33 cellular contexts compared by ENCODE assay signal in the genomic region with DNA sequence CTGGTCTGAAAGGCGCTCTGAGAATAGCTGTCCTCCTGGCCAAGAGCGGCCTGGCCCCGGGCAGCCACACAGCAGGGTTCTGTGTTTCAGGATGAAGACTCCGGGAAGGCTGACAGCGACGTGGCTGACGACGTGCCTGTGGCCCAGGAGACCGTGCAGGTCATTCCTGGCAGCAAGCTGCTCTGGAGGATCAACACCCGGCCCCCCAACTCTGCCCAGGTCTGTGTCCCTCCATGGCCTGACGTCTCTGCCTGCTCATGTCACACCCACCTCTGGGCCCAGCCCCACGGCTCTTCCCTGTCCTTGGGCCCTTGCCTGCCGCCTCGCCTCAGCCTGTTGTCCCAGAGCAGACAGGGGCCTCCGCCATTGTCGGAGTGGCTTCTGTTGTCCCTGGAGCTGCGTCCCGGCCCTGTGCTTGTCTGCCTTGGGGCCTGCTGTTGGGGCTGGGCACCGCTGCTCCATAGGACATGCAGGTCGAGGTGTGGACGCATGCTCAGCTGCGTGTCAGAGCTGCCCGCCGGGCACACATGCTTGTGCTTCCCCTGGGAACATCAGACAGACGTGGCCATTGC. TPM values are rescaled to one million over a fixed set of nuclear protein-coding genes. Genes with fewer than 3 reads are reported as not detected.
A peak's percentile ranks its signal among the peaks of the same experiment; 100 is the strongest.
DNase-seq lines count a peak whose midpoint lies in the region; ATAC-seq, FAIRE-seq and TF ChIP-seq lines count a peak whose summit lies in the region.
"Had no signal": no experiment of that assay in that cellular context is flagged by ENCODE, and none has a peak within 500 bp of the region (broad histone marks: within the 10 kb centered on the region; RNA-seq: fewer than 3 reads in every experiment).

No MANE protein-coding gene starts in this region.

- no peak overlapping the region for H2AFZ ChIP-seq in H1 (ENCODE audit: low read length)

- H3K79me2 ChIP-seq in H1 (ENCODE audit: control insufficient read depth in 1 of 2, insufficient read depth in 2 of 2, low read length in 2 of 2), result no peaks in the 10 kb centered on the region

- peaks cover 25 to 96% (median 48%) of the 10 kb centered on the region in 11 experiments for H3K36me3 ChIP-seq in BLaER1 treated with 17β-estradiol and CSF1 and Interleukin-3, amounts not matched to agents 10 nM and 100 nM
- H3K36me3 ChIP-seq in H1 (ENCODE audit: control insufficient read depth in 2 of 4, insufficient read depth in 4 of 4, low read length in 3 of 4), result peaks cover 5 to 26% (median 14%) of the 10 kb centered on the region in 4 experiments
- H3K36me3 ChIP-seq: ovary had no signal

- TF ChIP-seq CTCF in H1 (IDR thresholded peaks at IDR 0.05; ENCODE audit: control extremely low read depth in 1 of 3, insufficient read depth in 1 of 3, low read depth in 1 of 3, low read length in 3 of 3), result no peak
- no peak for TF ChIP-seq CTCF in D721Med (IDR thresholded peaks at IDR 0.05; ENCODE audit: insufficient read depth, missing control alignments)

- H3K4me2 ChIP-seq in BLaER1 treated with 17β-estradiol and CSF1 and Interleukin-3, amounts not matched to agents 10 nM and 100 nM, result peak overlapping the region in 8 of 11 experiments; percentile 60 to 86 (median 73); a peak in 10 of 22 replicates
- H3K4me2 ChIP-seq in H1 (ENCODE audit: insufficient read depth in 1 of 2, low read depth in 2 of 2, low read length in 2 of 2), result no peak overlapping the region

- POLR2A ChIA-PET in H1 (lab: Charles Lee; ENCODE audit: partially characterized antibody), result no interaction called here

- peaks cover 14 to 35% (median 24%) of the 10 kb centered on the region in 10 experiments for H3K4me1 ChIP-seq in BLaER1 treated with 17β-estradiol and CSF1 and Interleukin-3, amounts not matched to agents 10 nM and 100 nM
- H3K4me1 ChIP-seq in H1 (replicated peaks in 1 of 4; ENCODE audit: control insufficient read depth in 3 of 4, insufficient read depth in 4 of 4, low read length in 3 of 4), result no peaks in the 10 kb centered on the region
- peaks cover 7% of the 10 kb centered on the region for H3K4me1 ChIP-seq in right cardiac atrium (ENCODE audit: control insufficient read depth, insufficient read depth, low read length)
- H3K4me1 ChIP-seq: ascending aorta, vagina had no signal

- H4K91ac ChIP-seq in H1 (replicated peaks; ENCODE audit: insufficient read length, low read length), result no peak overlapping the region

- no peak overlapping the region for H2BK20ac ChIP-seq in H1 (ENCODE audit: low read length)

- H3K27ac ChIP-seq in BLaER1 treated with 17β-estradiol and CSF1 and Interleukin-3, amounts not matched to agents 10 nM and 100 nM, result no peak overlapping the region
- H3K27ac ChIP-seq in H1 (ENCODE audit: low read depth, low read length) (no peak overlapping the region), right cardiac atrium (ENCODE audit: low read length) (peak overlapping the region; percentile 88)
- H3K27ac ChIP-seq: ascending aorta, cardiac muscle cell, ovary, thoracic aorta, vagina had no signal

- no peak overlapping the region for H3K4ac ChIP-seq in H1 (replicated peaks; ENCODE audit: insufficient read length, low read depth, low read length)

- H4K5ac ChIP-seq in H1 (ENCODE audit: insufficient read length, low read depth, low read length), result no peak overlapping the region

- H4K20me1 ChIP-seq in BLaER1 treated with 17β-estradiol and CSF1 and Interleukin-3, amounts not matched to agents 10 nM and 100 nM, result peaks cover 0 to 31% (median 6%) of the 10 kb centered on the region in 11 experiments; a peak in 8 of 22 replicates
- H4K20me1 ChIP-seq in H1 (replicated peaks in 1 of 2; ENCODE audit: control insufficient read depth in 1 of 2, insufficient read depth in 2 of 2, low read length in 2 of 2), result peaks cover 0 to 7% of the 10 kb centered on the region in 2 experiments

- no peak overlapping the region for H3K18ac ChIP-seq in H1 (ENCODE audit: extremely low read depth, low read length)

- intact Hi-C loops in right cardiac atrium (cut with DNase I), result loop anchor here in 1 of 4 donors (10.0 kb wide), 1 partner anchor 102 kb away; a partner anchor contains a TSS

- 95% methylated on average over 25 of the region's 25 CpGs; no CpG with 5 or more reads in 1 of the 2 experiments for WGBS in H1 (ENCODE audit: extremely low coverage in 1 of 2, insufficient coverage in 1 of 2, insufficient read length in 1 of 2, insufficient replicate concordance in 2 of 2, low coverage in 1 of 2, low lambda C conversion rate in 2 of 2, missing lambda C conversion rate in 1 of 2), 2 experiments
- 59% methylated on average over 25 of the region's 25 CpGs for WGBS in right cardiac atrium

- no peak overlapping the region for H2BK12ac ChIP-seq in H1 (ENCODE audit: low read depth, low read length)

- no peak for TF ChIP-seq POLR2A in H1 (IDR thresholded peaks at IDR 0.05; ENCODE audit: control extremely low read depth in 1 of 2, low read depth in 2 of 2, low read length in 2 of 2)

- H3K79me1 ChIP-seq in H1 (ENCODE audit: low read depth, low read length), result no peaks in the 10 kb centered on the region

- H2AK5ac ChIP-seq in H1 (ENCODE audit: low read depth, low read length), result no peak overlapping the region

- no peak overlapping the region for H3K14ac ChIP-seq in H1 (ENCODE audit: insufficient read length)

- CTCF ChIA-PET in H1 (lab: Charles Lee; ENCODE audit: partially characterized antibody), result interaction anchor here (1.2 to 1.3 kb wide), 2 partner anchors 9 to 27 kb away, joined by 3 to 4 read pairs; no protein-coding TSS in a partner anchor

- ATAC-seq in right cardiac atrium, result peak; percentile 53 to 79
- no peak for ATAC-seq in HG03175 (IDR thresholded peaks at IDR 0.05; ENCODE audit: unreplicated experiment)
- no peak for ATAC-seq in HG03159 (IDR thresholded peaks at IDR 0.05; ENCODE audit: unreplicated experiment)
- ATAC-seq: effector memory CD8-positive, alpha-beta T cell; stimulated activated naive CD8-positive, alpha-beta T cell treated with anti-CD3 and anti-CD28 coated beads, Interleukin-15, Interleukin-2, amounts not matched to agents 100 U/mL and 50 U/mL, for 24 hours had no signal

- no peak overlapping the region for H3K4me3 ChIP-seq in BLaER1 treated with 17β-estradiol and CSF1 and Interleukin-3, amounts not matched to agents 10 nM and 100 nM
- H3K4me3 ChIP-seq in H1 (ENCODE audit: extremely low read depth in 1 of 4, insufficient read depth in 2 of 4, low read depth in 3 of 4, low read length in 4 of 4) (no peak overlapping the region), right cardiac atrium (ENCODE audit: low read length) (no peak overlapping the region)
- H3K4me3 ChIP-seq: ascending aorta, cardiac muscle cell, ovary, thoracic aorta, vagina had no signal

- no peak overlapping the region for H2BK120ac ChIP-seq in H1 (replicated peaks; ENCODE audit: low read depth, low read length)

- peaks cover 0 to 12% (median 0%) of the 10 kb centered on the region in 11 experiments; a peak in 1 of 22 replicates for H3K27me3 ChIP-seq in BLaER1 treated with 17β-estradiol and CSF1 and Interleukin-3, amounts not matched to agents 10 nM and 100 nM
- H3K27me3 ChIP-seq in H1 (replicated peaks in 1 of 4; ENCODE audit: control insufficient read depth in 3 of 4, extremely low read depth in 1 of 4, insufficient read depth in 3 of 4, low read length in 3 of 4), result no peaks in the 10 kb centered on the region
- no peaks in the 10 kb centered on the region for H3K27me3 ChIP-seq in right cardiac atrium (ENCODE audit: control insufficient read depth, insufficient read depth)
- H3K27me3 ChIP-seq: ascending aorta, cardiac muscle cell, ovary, vagina had no signal

- peak overlapping the region; percentile 51; the same call in 1 of the 2 replicates for H4K8ac ChIP-seq in H1 (ENCODE audit: extremely low read depth, insufficient read depth, low read length)

- no peak for DNase-seq in H1 (ENCODE audit: low read depth in 1 of 2, low spot score in 2 of 2)
- peak in 2 of 3 donors; percentile 76 to 81 for DNase-seq in right cardiac atrium
- DNase-seq in retina, result peak; percentile 40
- DNase-seq in germinal center (ENCODE audit: low spot score), result no peak
- DNase-seq in D721Med (ENCODE audit: insufficient read length, low spot score), result no peak
- DNase-seq: activated CD4-positive, alpha-beta T cell treated with anti-CD3 and anti-CD28 coated beads, Interleukin-2, amount 10 ng/mL, durations not matched to agents 24 days and 14 days; activated effector memory CD4-positive, alpha-beta T cell treated with anti-CD3 and anti-CD28 coated beads, Interleukin-2, amount 50 U/mL, for 16 hours; activated naive CD8-positive, alpha-beta T cell treated with anti-CD3 and anti-CD28 coated beads, Interleukin-2, amount 10 ng/mL, durations not matched to agents 7 days and 5 days; activated T-cell treated with anti-CD3 and anti-CD28 coated beads, Interleukin-2, amount 50 U/mL, for 1 hour; CD8-positive, alpha-beta memory T cell; cortex of kidney; DMS 273 treated with DMSO at 0.1 percent for 48 hours; effector memory CD8-positive, alpha-beta T cell; EL; H7; Karpas-422; kidney glomerular epithelial cell; mammary epithelial cell; MV-4-11; NCI-H1436 treated with DMSO at 0.1 percent for 48 hours; stimulated activated CD4-positive, alpha-beta T cell treated with anti-CD3 and anti-CD28 coated beads, Interleukin-2, amount 100 ng/mL, for 24 hours; stimulated activated naive CD8-positive, alpha-beta T cell treated with anti-CD3 and anti-CD28 coated beads, Interleukin-15, Interleukin-2, amounts not matched to agents 100 U/mL and 50 U/mL, for 24 hours; SW 1271; T1000 had no signal

- no peaks in the 10 kb centered on the region for H3K23me2 ChIP-seq in H1 (ENCODE audit: low read depth, low read length)

- TF ChIP-seq EP300 in H1 (IDR thresholded peaks at IDR 0.05; ENCODE audit: borderline replicate concordance in 1 of 2, low read depth in 2 of 2, low read length in 2 of 2), result no peak

- H3K9ac ChIP-seq in BLaER1 treated with 17β-estradiol and CSF1 and Interleukin-3, amounts not matched to agents 10 nM and 100 nM, result peak overlapping the region in 1 of 11 experiments; percentile 24; a peak in 1 of 22 replicates
- H3K9ac ChIP-seq in H1 (replicated peaks in 1 of 4; ENCODE audit: extremely low read depth in 1 of 4, low read depth in 3 of 4, low read length in 3 of 4), result no peak overlapping the region

- no peak for TF ChIP-seq RAD21 in H1 (IDR thresholded peaks at IDR 0.05 in 1 of 2, conservative IDR thresholded peaks at IDR 0.05 in 1 of 2; ENCODE audit: low read depth in 2 of 2, low read length in 2 of 2)

- no peak overlapping the region for H3K23ac ChIP-seq in H1 (ENCODE audit: insufficient read length)

- no peak overlapping the region for H3K56ac ChIP-seq in H1 (replicated peaks; ENCODE audit: insufficient read length, low read depth, low read length)

- no peak for FAIRE-seq in H1 (lab: Jason Lieb, UNC)
- no peak for FAIRE-seq in D721Med (lab: Jason Lieb, UNC)
- FAIRE-seq: RCC 7860 had no signal

- no peak overlapping the region for H2BK15ac ChIP-seq in H1 (ENCODE audit: low read length)

- H3K9me3 ChIP-seq in BLaER1 treated with 17β-estradiol and CSF1 and Interleukin-3, amounts not matched to agents 10 nM and 100 nM (replicated peaks in 1 of 11), result no peaks in the 10 kb centered on the region
- H3K9me3 ChIP-seq in H1 (ENCODE audit: insufficient read depth in 2 of 2, low read depth in 1 of 2, low read length in 1 of 2), result no peaks in the 10 kb centered on the region
- H3K9me3 ChIP-seq in right cardiac atrium (ENCODE audit: control insufficient read depth, low read length), result no peaks in the 10 kb centered on the region
- H3K9me3 ChIP-seq: ascending aorta, ovary, thoracic aorta, vagina had no signal

- H2BK5ac ChIP-seq in H1 (ENCODE audit: low read depth, low read length), result no peak overlapping the region

RNA-seq across cellular contexts. Expression of a gene that starts 16.2 kb away (rescaled TPM):
- 126 and 138 TPM in 2 replicates for total RNA-seq in H1 (2021; fragmentation: NEBNext Ultra II Directional; extraction: Animal tissue kit (Norgen Biotek cat#: 25700))
- polyA plus RNA-seq in H1 (2011; rRNA removed) (214 and 260 TPM in 2 replicates), right cardiac atrium (87.5 TPM)
- 209 TPM for polyA plus RNA-seq in H1 (2011; cell fraction: cytosol; rRNA removed)
- 180 TPM for polyA plus RNA-seq in H1 (2011; cell fraction: nucleus; rRNA removed)
- polyA plus RNA-seq in H1 (2012, experiment 1 of 2), result 119 to 168 TPM (median 157 TPM) in 4 replicates
- 141 TPM for polyA plus RNA-seq in H1 (2012, experiment 2 of 2)
- 137 TPM for polyA plus RNA-seq in H1 (2013, experiment 1 of 2)
- 131 TPM for polyA plus RNA-seq in H1 (2013, experiment 2 of 2)
- polyA minus RNA-seq in H1 (2011; rRNA and poly(A)+ RNA removed), result 39.2 and 45.4 TPM in 2 replicates
- 68.0 TPM for polyA minus RNA-seq in H1 (2011; cell fraction: cytosol; rRNA and poly(A)+ RNA removed)
- polyA minus RNA-seq in H1 (2011; cell fraction: nucleus; rRNA and poly(A)+ RNA removed), result 67.0 TPM
- total RNA-seq in right cardiac atrium, result 10 to 100 TPM; 65.0 to 80.9 (median 73.4) TPM

RNA-seq across cellular contexts. Expression of a gene that starts 48.3 kb away (rescaled TPM):
- 42.4 and 42.6 TPM in 2 replicates for total RNA-seq in H1 (2021; fragmentation: NEBNext Ultra II Directional; extraction: Animal tissue kit (Norgen Biotek cat#: 25700))
- polyA plus RNA-seq in H1 (2011; rRNA removed) (11.7 and 16.9 TPM in 2 replicates), right cardiac atrium (20.0 TPM)
- polyA plus RNA-seq in H1 (2011; cell fraction: cytosol; rRNA removed), result 17.9 TPM
- 47.6 TPM for polyA plus RNA-seq in H1 (2011; cell fraction: nucleus; rRNA removed)
- polyA plus RNA-seq in H1 (2012, experiment 1 of 2), result 21.7 to 24.9 TPM (median 23.7 TPM) in 4 replicates
- 5.0 TPM for polyA plus RNA-seq in H1 (2012, experiment 2 of 2)
- polyA plus RNA-seq in H1 (2013, experiment 1 of 2), result 17.0 TPM
- polyA plus RNA-seq in H1 (2013, experiment 2 of 2), result 15.9 TPM
- 51.4 and 59.5 TPM in 2 replicates for polyA minus RNA-seq in H1 (2011; rRNA and poly(A)+ RNA removed)
- polyA minus RNA-seq in H1 (2011; cell fraction: cytosol; rRNA and poly(A)+ RNA removed), result 16.6 TPM
- 25.7 TPM for polyA minus RNA-seq in H1 (2011; cell fraction: nucleus; rRNA and poly(A)+ RNA removed)
- 10 to 100 TPM; 44.1 to 61.6 (median 44.7) TPM for total RNA-seq in right cardiac atrium

Comparison
In these comparisons a context has a peak if more than half of its experiments do, and no peak if none do; other contexts are left out.
1. H3K4me2 ChIP-seq: peak in BLaER1 treated with 17β-estradiol and CSF1 and Interleukin-3, amounts not matched to agents 10 nM and 100 nM (8 of 11); none in H1 (0 of 2).
2. DNase-seq: peak in right cardiac atrium (2 of 3) and retina (single experiment); none in H1 (0 of 2), germinal center (single experiment) and D721Med (single experiment).
3. ATAC-seq: peak in right cardiac atrium (2 of 2); none in HG03175 (single experiment) and HG03159 (single experiment).